Comparison of ENCODE assay signal across 8 cellular contexts in genomic region chr2:223929575-223930001, GRCh38. TPM values are rescaled to one million over a fixed set of nuclear protein-coding genes. Genes with fewer than 3 reads are reported as not detected.
DNase-seq lines count a peak whose midpoint lies in the region; ATAC-seq lines count a peak whose summit lies in the region.
"Had no signal": no experiment of that assay in that cellular context is flagged by ENCODE, and none has a peak within 500 bp of the region (broad histone marks: within the 10 kb centered on the region; RNA-seq: fewer than 3 reads in every experiment).

No MANE protein-coding gene starts in this region.

- ATAC-seq in GM18502 (IDR thresholded peaks at IDR 0.05; ENCODE audit: poor library complexity, unreplicated experiment), result peak; percentile 61
- peak; percentile 64 to 79 for ATAC-seq in activated naive CD4-positive, alpha-beta T cell treated with anti-CD3 and anti-CD28 coated beads, Interleukin-2, amount 50 U/mL, for 72 hours
- ATAC-seq in natural killer cell treated with Interleukin-12 subunit alpha and Interleukin-12 subunit beta and Interleukin-15 and Interleukin-18, amount 100 ng/mL, for 72 hours, result peak; percentile 62 to 75

- peaks cover 0 to 12% of the 10 kb centered on the region in 2 donors for H3K36me3 Mint-ChIP-seq in activated naive CD4-positive, alpha-beta T cell treated with anti-CD3 and anti-CD28 coated beads, Interleukin-2, amount 50 U/mL, for 72 hours
- H3K36me3 Mint-ChIP-seq in natural killer cell treated with Interleukin-12 subunit alpha and Interleukin-12 subunit beta and Interleukin-15 and Interleukin-18, amount 100 ng/mL, for 72 hours, result no peaks in the 10 kb centered on the region

- H3K9me3 Mint-ChIP-seq in activated naive CD4-positive, alpha-beta T cell treated with anti-CD3 and anti-CD28 coated beads, Interleukin-2, amount 50 U/mL, for 72 hours, result peaks cover 3 to 7% of the 10 kb centered on the region in 2 donors
- no peaks in the 10 kb centered on the region for H3K9me3 Mint-ChIP-seq in natural killer cell treated with Interleukin-12 subunit alpha and Interleukin-12 subunit beta and Interleukin-15 and Interleukin-18, amount 100 ng/mL, for 72 hours

- peak overlapping the region; percentile 16 to 65 for H3K27ac Mint-ChIP-seq in activated naive CD4-positive, alpha-beta T cell treated with anti-CD3 and anti-CD28 coated beads, Interleukin-2, amount 50 U/mL, for 72 hours
- H3K27ac Mint-ChIP-seq in natural killer cell treated with Interleukin-12 subunit alpha and Interleukin-12 subunit beta and Interleukin-15 and Interleukin-18, amount 100 ng/mL, for 72 hours, result peak overlapping the region; percentile 49 to 83

- peaks cover 31 to 47% of the 10 kb centered on the region in 2 donors for H3K4me1 Mint-ChIP-seq in natural killer cell treated with Interleukin-12 subunit alpha and Interleukin-12 subunit beta and Interleukin-15 and Interleukin-18, amount 100 ng/mL, for 72 hours (ENCODE audit: low read depth in 2 of 2)

- peak overlapping the region; percentile 45 for H3K4me3 Mint-ChIP-seq in natural killer cell treated with Interleukin-12 subunit alpha and Interleukin-12 subunit beta and Interleukin-15 and Interleukin-18, amount 100 ng/mL, for 72 hours

- DNase-seq in Kasumi-1 (lab: John Stamatoyannopoulos, UW) (peak; percentile 7 to 27), NCI-H1048 (lab: John Stamatoyannopoulos, UW) (no peak), COLO829 (ENCODE audit: low spot score) (no peak), RPMI8226 (no peak)
- no peak for DNase-seq in activated naive CD4-positive, alpha-beta T cell treated with anti-CD3 and anti-CD28 coated beads, Interleukin-2, amount 50 U/mL, for 72 hours (ENCODE audit: low spot score in 2 of 2)
- DNase-seq in natural killer cell treated with Interleukin-12 subunit alpha and Interleukin-12 subunit beta and Interleukin-15 and Interleukin-18, amount 100 ng/mL, for 72 hours (ENCODE audit: low spot score), result no peak
- DNase-seq: hippocampal formation had no signal

- no peaks in the 10 kb centered on the region for H3K27me3 Mint-ChIP-seq in natural killer cell treated with Interleukin-12 subunit alpha and Interleukin-12 subunit beta and Interleukin-15 and Interleukin-18, amount 100 ng/mL, for 72 hours

RNA-seq across cellular contexts. Expression of gene WDFY1, which starts 15.5 kb away (rescaled TPM):
- total RNA-seq in activated naive CD4-positive, alpha-beta T cell treated with anti-CD3 and anti-CD28 coated beads, Interleukin-2, amount 50 U/mL, for 72 hours, result 10 to 100 TPM; 22.5 to 49.2 TPM
- total RNA-seq in natural killer cell treated with Interleukin-12 subunit alpha and Interleukin-12 subunit beta and Interleukin-15 and Interleukin-18, amount 100 ng/mL, for 72 hours, result 10 to 100 TPM; 12.0 to 20.3 TPM

RNA-seq across cellular contexts. Expression of gene MRPL44, which starts 27.7 kb away (rescaled TPM):
- total RNA-seq in activated naive CD4-positive, alpha-beta T cell treated with anti-CD3 and anti-CD28 coated beads, Interleukin-2, amount 50 U/mL, for 72 hours, result 10 to 100 TPM; 39.5 to 52.2 TPM
- total RNA-seq in natural killer cell treated with Interleukin-12 subunit alpha and Interleukin-12 subunit beta and Interleukin-15 and Interleukin-18, amount 100 ng/mL, for 72 hours, result 10 to 100 TPM; 29.0 to 29.1 TPM

Comparison
In these comparisons a context has a peak if more than half of its experiments do, and no peak if none do; other contexts are left out.
1. DNase-seq: peak in Kasumi-1 (2 of 2); none in activated naive CD4-positive, alpha-beta T cell treated with anti-CD3 and anti-CD28 coated beads, Interleukin-2, amount 50 U/mL, for 72 hours (0 of 2), natural killer cell treated with Interleukin-12 subunit alpha and Interleukin-12 subunit beta and Interleukin-15 and Interleukin-18, amount 100 ng/mL, for 72 hours (single experiment), NCI-H1048 (single experiment), COLO829 (single experiment) and RPMI8226 (single experiment).
2. Peak in every context shown above with its lines, with median percentiles within 50 percentile points of each other: ATAC-seq.